In genomic region chr1:60390593-60391282, GRCh38 we compare ENCODE assay signal across 1 cellular context.
TF ChIP-seq lines count a peak whose summit lies in the region.

No MANE protein-coding gene starts in this region.

TF ChIP-seq in H1, 55 proteins besides CTCF, POLR2A, EP300 and RAD21 (continued from another document):
- TF ChIP-seq MAX (IDR thresholded peaks at IDR 0.05) (no peak), TAF1 (IDR thresholded peaks at IDR 0.05; ENCODE audit: low read depth, low read length) (no peak), PHF8 (conservative IDR thresholded peaks at IDR 0.05; ENCODE audit: low read depth, low read length) (no peak)
